Comparison of ENCODE assay signal across 20 cellular contexts in genomic region chr1:201175820-201176500, GRCh38. TPM values are rescaled to one million over a fixed set of nuclear protein-coding genes. Genes with fewer than 3 reads are reported as not detected.
DNase-seq lines count a peak whose midpoint lies in the region; ATAC-seq and TF ChIP-seq lines count a peak whose summit lies in the region.
"Had no signal": no experiment of that assay in that cellular context is flagged by ENCODE, and none has a peak within 500 bp of the region (broad histone marks: within the 10 kb centered on the region; RNA-seq: fewer than 3 reads in every experiment).

No MANE protein-coding gene starts in this region.

- intact Hi-C loops in gastrocnemius medialis (cut with DNase I; ENCODE audit: low total_unique reads), result no loop called here

- TF ChIP-seq POLR2A in gastrocnemius medialis (IDR thresholded peaks at IDR 0.05), result no peak

- no peaks in the 10 kb centered on the region for H3K79me2 ChIP-seq in neural progenitor cell (ENCODE audit: low read depth)

- no peak overlapping the region for H3K4me3 Mint-ChIP-seq in neural progenitor cell
- H3K4me3 Mint-ChIP-seq: CD14-positive monocyte, IgD-negative memory B cell had no signal

- H3K9ac ChIP-seq in neural progenitor cell, result no peak overlapping the region
- H3K9ac ChIP-seq: BLaER1 had no signal

- H3K27ac Mint-ChIP-seq in neural progenitor cell, result no peak overlapping the region
- H3K27ac Mint-ChIP-seq: CD14-positive monocyte; CD4-positive, alpha-beta memory T cell; IgD-negative memory B cell had no signal

- no peak overlapping the region for H2AFZ ChIP-seq in neural progenitor cell (replicated peaks)

- peak; percentile 38 for DNase-seq in activated effector memory CD4-positive, alpha-beta T cell treated with anti-CD3 and anti-CD28 coated beads, Interleukin-2, amount 50 U/mL, for 16 hours
- DNase-seq in activated effector memory CD4-positive, alpha-beta T cell treated with Interleukin-2 at 50 U/mL for 16 hours, result no peak
- DNase-seq in islet precursor cell (peak; percentile 38), gastrocnemius medialis (no peak), NCI-H524 (lab: John Stamatoyannopoulos, UW) (no peak), neural progenitor cell (ENCODE audit: low spot score) (no peak), GM10266 (ENCODE audit: extremely low spot score) (no peak)
- DNase-seq: 8988T; Calu3; CD4-positive, alpha-beta memory T cell; DMS79 treated with DMSO at 0.1 percent for 48 hours; GF-D8 had no signal

- in situ Hi-C loops in gastrocnemius medialis (cut with MboI; ENCODE audit: low sequenced_read_pairs in 4 of 4), result no loop called here

- no peaks in the 10 kb centered on the region for H3K36me3 Mint-ChIP-seq in neural progenitor cell
- H3K36me3 Mint-ChIP-seq: IgD-negative memory B cell had no signal

- H3K9me3 Mint-ChIP-seq in neural progenitor cell, result peaks cover 6% of the 10 kb centered on the region

- H3K4me3 ChIP-seq in HEK293 (ENCODE audit: low read depth, low read length), result no peak overlapping the region
- no peak overlapping the region for H3K4me3 ChIP-seq in gastrocnemius medialis
- no peak overlapping the region for H3K4me3 ChIP-seq in neural progenitor cell
- H3K4me3 ChIP-seq: BLaER1, GM12878, HAP-1 had no signal

- POLR2A ChIA-PET in HEK293 (lab: Yijun Ruan, JAX), result no interaction called here

- no peak overlapping the region for H3K27ac ChIP-seq in HEK293 (ENCODE audit: extremely low read depth, low read depth, low read length)
- peak overlapping the region; percentile 82 to 93 (median 88) for H3K27ac ChIP-seq in gastrocnemius medialis
- no peak overlapping the region for H3K27ac ChIP-seq in neural progenitor cell
- H3K27ac ChIP-seq: BLaER1 had no signal

- H3K27me3 ChIP-seq in gastrocnemius medialis (no peaks in the 10 kb centered on the region), neural progenitor cell (peaks cover 9% of the 10 kb centered on the region)

- no peaks in the 10 kb centered on the region for H3K36me3 ChIP-seq in HEK293 (ENCODE audit: control insufficient read depth in 2 of 2, insufficient read depth in 1 of 2, low read length in 2 of 2)
- no peaks in the 10 kb centered on the region for H3K36me3 ChIP-seq in gastrocnemius medialis
- no peaks in the 10 kb centered on the region for H3K36me3 ChIP-seq in neural progenitor cell
- H3K36me3 ChIP-seq: BLaER1, HAP-1 had no signal

- H3K9me3 ChIP-seq in HEK293 (ENCODE audit: control insufficient read depth, insufficient read depth, low read depth, low read length), result no peaks in the 10 kb centered on the region
- no peaks in the 10 kb centered on the region for H3K9me3 ChIP-seq in gastrocnemius medialis
- no peaks in the 10 kb centered on the region for H3K9me3 ChIP-seq in neural progenitor cell (ENCODE audit: low read depth)
- H3K9me3 ChIP-seq: HAP-1 had no signal

- peaks cover 9% of the 10 kb centered on the region for H3K4me1 Mint-ChIP-seq in neural progenitor cell

- no peak for ATAC-seq in gastrocnemius medialis
- ATAC-seq: GM12878 had no signal

- TF ChIP-seq CTCF in HEK293 (tag by site-specific recombination; IDR thresholded peaks at IDR 0.05) (no peak), gastrocnemius medialis (IDR thresholded peaks at IDR 0.05 in 4 of 5, conservative IDR thresholded peaks at IDR 0.05 in 1 of 5) (no peak), neural progenitor cell (IDR thresholded peaks at IDR 0.05) (no peak), GM10266 (IDR thresholded peaks at IDR 0.05; ENCODE audit: control insufficient read depth, insufficient read depth, low read depth, missing control alignments) (no peak)

- no peak overlapping the region for H3K4me2 ChIP-seq in neural progenitor cell
- H3K4me2 ChIP-seq: BLaER1 had no signal

- no peaks in the 10 kb centered on the region for H3K4me1 ChIP-seq in HEK293 (ENCODE audit: control insufficient read depth, insufficient read depth, low read length)
- peaks cover 31 to 34% of the 10 kb centered on the region in 2 donors for H3K4me1 ChIP-seq in gastrocnemius medialis
- H3K4me1 ChIP-seq in neural progenitor cell, result no peaks in the 10 kb centered on the region

- no peaks in the 10 kb centered on the region for H4K20me1 ChIP-seq in neural progenitor cell (ENCODE audit: low read depth)
- H4K20me1 ChIP-seq: BLaER1 had no signal

- H3K27me3 Mint-ChIP-seq in neural progenitor cell (ENCODE audit: insufficient read depth, low read depth), result peaks cover 26% of the 10 kb centered on the region

- H3F3A ChIP-seq in neural progenitor cell (ENCODE audit: low read depth), result peaks cover 8% of the 10 kb centered on the region

- CTCF ChIA-PET in HEK293 (lab: Yijun Ruan, JAX), result interaction anchor here (0.7 to 1.9 kb wide), 3 partner anchors 10 to 15 kb away, joined by 3 to 6 read pairs (median 5); partner anchors contain the start of gene IGFN1

TF ChIP-seq in HEK293, 187 proteins besides CTCF, POLR2A, EP300 and RAD21:
- TF ChIP-seq ZSCAN4 (tag by site-specific recombination; IDR thresholded peaks at IDR 0.05), result no peak
- no peak for TF ChIP-seq MEIS1 (CRISPR knock-in tag; IDR thresholded peaks at IDR 0.05; ENCODE audit: borderline replicate concordance)
- TF ChIP-seq ZSCAN23 (tag by site-specific recombination; IDR thresholded peaks at IDR 0.05), result no peak
- TF ChIP-seq GLIS1 (tag by site-specific recombination; IDR thresholded peaks at IDR 0.05), result peak; percentile 61
- no peak for TF ChIP-seq ZNF341 (tag by site-specific recombination; IDR thresholded peaks at IDR 0.05; ENCODE audit: low read depth)
- no peak for TF ChIP-seq ZNF19 (tag by site-specific recombination; IDR thresholded peaks at IDR 0.05; ENCODE audit: low read depth)

RNA-seq across cellular contexts. Expression of gene IGFN1, which starts 14.7 kb away (rescaled TPM):
- total RNA-seq in gastrocnemius medialis, result 100 to 1,000 TPM in 1 of 4 donors, 10 to 100 TPM in 3; 11.2 to 113 (median 27.7) TPM
- total RNA-seq in neural progenitor cell (ENCODE audit: low replicate concordance), result 0.15 TPM in 1 of 2 replicates, not detected in the other
- total RNA-seq: Calu3; CD4-positive, alpha-beta memory T cell; GM12878 had no signal

RNA-seq across cellular contexts. Expression of gene TMEM9, which starts 21.7 kb away (rescaled TPM):
- total RNA-seq in gastrocnemius medialis (10 to 100 TPM; 11.9 to 38.8 (median 13.0) TPM), neural progenitor cell (ENCODE audit: low replicate concordance) (109 and 187 TPM in 2 replicates)

RNA-seq across cellular contexts. Expression of gene ASCL5, which starts 49.0 kb away (rescaled TPM):
- not detected for total RNA-seq in gastrocnemius medialis
- not detected in 2 replicates for total RNA-seq in neural progenitor cell (ENCODE audit: low replicate concordance)
- total RNA-seq: A673, Calu3, GM12878, H4 had no signal

Comparison
In these comparisons a context has a peak if more than half of its experiments do, and no peak if none do; other contexts are left out.
1. DNase-seq: peak in activated effector memory CD4-positive, alpha-beta T cell treated with anti-CD3 and anti-CD28 coated beads, Interleukin-2, amount 50 U/mL, for 16 hours (single experiment) and islet precursor cell (single experiment); none in activated effector memory CD4-positive, alpha-beta T cell treated with Interleukin-2 at 50 U/mL for 16 hours (single experiment), gastrocnemius medialis (0 of 2), NCI-H524 (0 of 2), neural progenitor cell (single experiment) and GM10266 (single experiment).
2. H3K27ac ChIP-seq: peak in gastrocnemius medialis (4 of 4); none in HEK293 (single experiment) and neural progenitor cell (single experiment).
3. RNA of gene IGFN1, which starts 14.7 kb away (total RNA-seq): 11.2 to 113 TPM in gastrocnemius medialis; 0.15 TPM in neural progenitor cell; every median in the first group is over 10 times any median in the second.